ENCODE assay signal across 8 cellular contexts in the genomic region with DNA sequence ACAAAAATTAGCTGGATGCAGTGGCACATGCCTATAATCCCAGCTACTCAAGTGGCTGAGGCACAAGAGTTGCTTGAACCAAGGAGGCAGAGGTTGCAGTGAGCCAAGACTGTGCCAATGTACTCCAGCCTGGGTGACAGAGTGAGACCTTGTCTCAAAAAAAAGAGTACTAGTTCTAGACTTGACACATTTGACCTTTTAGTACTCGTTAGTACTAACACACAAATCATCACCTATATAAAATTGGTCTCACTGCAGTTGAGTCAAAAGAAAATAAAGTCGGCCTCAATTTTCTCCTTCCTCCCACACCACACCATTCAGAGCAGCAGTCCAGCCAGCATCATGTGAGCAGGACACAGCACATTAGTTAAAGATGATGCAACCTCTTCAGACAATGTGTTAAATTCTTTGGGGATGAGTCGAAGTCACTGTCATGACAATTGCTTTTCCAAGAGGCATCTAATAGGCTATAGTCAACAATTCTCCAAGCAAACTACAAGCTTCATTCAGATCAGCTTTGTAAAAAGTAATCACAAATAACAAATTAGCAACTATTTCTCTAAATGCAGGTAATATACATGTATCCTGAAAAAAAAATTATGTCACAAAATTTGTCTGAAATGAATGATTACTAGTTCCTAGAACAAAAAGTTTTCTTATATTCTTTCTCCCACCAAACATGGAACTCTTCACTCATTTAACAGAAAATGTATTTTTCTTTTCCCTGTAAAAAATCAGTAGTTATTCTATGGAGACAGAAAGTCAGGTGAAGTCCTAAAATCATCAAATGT. TPM values are rescaled to one million over a fixed set of nuclear protein-coding genes. Genes with fewer than 3 reads are reported as not detected.
DNase-seq lines count a peak whose midpoint lies in the region; ATAC-seq and TF ChIP-seq lines count a peak whose summit lies in the region.

No MANE protein-coding gene starts in this region.

- H3K27ac Mint-ChIP-seq in activated CD8-positive, alpha-beta T cell treated with anti-CD3 and anti-CD28 coated beads for 36 hours = peak overlapping the region; percentile 71
- no peak overlapping the region for H3K27ac Mint-ChIP-seq in activated CD8-positive, alpha-beta T cell treated with anti-CD3 and anti-CD28 coated beads, Interleukin-2, amount 10 ng/mL, durations not matched to agents 7 days and 5 days
- H3K27ac Mint-ChIP-seq in T-helper 17 cell = peak overlapping the region; percentile 53
- peak overlapping the region; percentile 82 for H3K27ac Mint-ChIP-seq in glutamatergic neuron (ENCODE audit: unreplicated experiment)

- H3K4me3 Mint-ChIP-seq in activated CD8-positive, alpha-beta T cell treated with anti-CD3 and anti-CD28 coated beads for 36 hours = no peak overlapping the region
- H3K4me3 Mint-ChIP-seq in activated CD8-positive, alpha-beta T cell treated with anti-CD3 and anti-CD28 coated beads, Interleukin-2, amount 10 ng/mL, durations not matched to agents 7 days and 5 days = no peak overlapping the region
- H3K4me3 Mint-ChIP-seq in T-helper 17 cell (no peak overlapping the region), glutamatergic neuron (ENCODE audit: unreplicated experiment) (no peak overlapping the region)

- CTCF ChIA-PET in activated CD8-positive, alpha-beta T cell treated with anti-CD3 and anti-CD28 coated beads for 36 hours (lab: Charles Lee) = interaction anchor here (1.1 kb wide), 1 partner anchor 10 kb away, joined by 3 read pairs; no protein-coding TSS in a partner anchor
- CTCF ChIA-PET in activated CD8-positive, alpha-beta T cell treated with anti-CD3 and anti-CD28 coated beads, Interleukin-2, amount 10 ng/mL, durations not matched to agents 7 days and 5 days (lab: Charles Lee) = interaction anchor here (1.8 kb wide), 1 partner anchor 11 kb away, joined by 4 read pairs; no protein-coding TSS in a partner anchor

- POLR2A ChIA-PET in activated CD8-positive, alpha-beta T cell treated with anti-CD3 and anti-CD28 coated beads for 36 hours (lab: Charles Lee) = no interaction called here
- POLR2A ChIA-PET in activated CD8-positive, alpha-beta T cell treated with anti-CD3 and anti-CD28 coated beads, Interleukin-2, amount 10 ng/mL, durations not matched to agents 7 days and 5 days (lab: Charles Lee) = no interaction called here

- DNase-seq in activated CD8-positive, alpha-beta T cell treated with anti-CD3 and anti-CD28 coated beads for 36 hours = peak; percentile 22
- no peak for DNase-seq in activated CD8-positive, alpha-beta T cell treated with anti-CD3 and anti-CD28 coated beads, Interleukin-2, amount 10 ng/mL, durations not matched to agents 7 days and 5 days
- no peak for DNase-seq in T-helper 17 cell
- DNase-seq in glutamatergic neuron = no peak
- peak; percentile 97 for DNase-seq in renal cortical epithelial cell (ENCODE audit: low read depth)
- DNase-seq in SKM-1 treated with dmso at 0.1 percent for 144 hours (lab: John Stamatoyannopoulos, UW; ENCODE audit: unreplicated experiment) = no peak

- no peaks in the 10 kb centered on the region for H3K27me3 Mint-ChIP-seq in activated CD8-positive, alpha-beta T cell treated with anti-CD3 and anti-CD28 coated beads for 36 hours
- no peaks in the 10 kb centered on the region for H3K27me3 Mint-ChIP-seq in activated CD8-positive, alpha-beta T cell treated with anti-CD3 and anti-CD28 coated beads, Interleukin-2, amount 10 ng/mL, durations not matched to agents 7 days and 5 days (ENCODE audit: low read depth)
- H3K27me3 Mint-ChIP-seq in T-helper 17 cell (no peaks in the 10 kb centered on the region), glutamatergic neuron (ENCODE audit: unreplicated experiment) (peaks cover 2% of the 10 kb centered on the region)

- peak; percentile 78 for ATAC-seq in activated CD8-positive, alpha-beta T cell treated with anti-CD3 and anti-CD28 coated beads for 36 hours
- ATAC-seq in activated CD8-positive, alpha-beta T cell treated with anti-CD3 and anti-CD28 coated beads, Interleukin-2, amount 10 ng/mL, durations not matched to agents 7 days and 5 days = no peak
- ATAC-seq in T-helper 17 cell (no peak), HG02571 (IDR thresholded peaks at IDR 0.05; ENCODE audit: unreplicated experiment) (no peak), GM21717 (IDR thresholded peaks at IDR 0.05; ENCODE audit: unreplicated experiment) (no peak)

- H3K36me3 Mint-ChIP-seq in activated CD8-positive, alpha-beta T cell treated with anti-CD3 and anti-CD28 coated beads for 36 hours (ENCODE audit: low read depth) = peaks cover 10% of the 10 kb centered on the region
- H3K36me3 Mint-ChIP-seq in activated CD8-positive, alpha-beta T cell treated with anti-CD3 and anti-CD28 coated beads, Interleukin-2, amount 10 ng/mL, durations not matched to agents 7 days and 5 days (ENCODE audit: low read depth) = peaks cover 19% of the 10 kb centered on the region
- H3K36me3 Mint-ChIP-seq in T-helper 17 cell (ENCODE audit: low read depth) (peaks cover 4% of the 10 kb centered on the region), glutamatergic neuron (ENCODE audit: unreplicated experiment) (peaks cover 4% of the 10 kb centered on the region)

- H3K9me3 Mint-ChIP-seq in activated CD8-positive, alpha-beta T cell treated with anti-CD3 and anti-CD28 coated beads for 36 hours = no peaks in the 10 kb centered on the region
- no peaks in the 10 kb centered on the region for H3K9me3 Mint-ChIP-seq in activated CD8-positive, alpha-beta T cell treated with anti-CD3 and anti-CD28 coated beads, Interleukin-2, amount 10 ng/mL, durations not matched to agents 7 days and 5 days (ENCODE audit: insufficient read depth)
- peaks cover 3% of the 10 kb centered on the region for H3K9me3 Mint-ChIP-seq in glutamatergic neuron (ENCODE audit: unreplicated experiment)

- peaks cover 19% of the 10 kb centered on the region for H3K4me1 Mint-ChIP-seq in activated CD8-positive, alpha-beta T cell treated with anti-CD3 and anti-CD28 coated beads for 36 hours (ENCODE audit: low read depth)
- H3K4me1 Mint-ChIP-seq in activated CD8-positive, alpha-beta T cell treated with anti-CD3 and anti-CD28 coated beads, Interleukin-2, amount 10 ng/mL, durations not matched to agents 7 days and 5 days (ENCODE audit: low read depth) = peaks cover 9% of the 10 kb centered on the region
- peaks cover 14% of the 10 kb centered on the region for H3K4me1 Mint-ChIP-seq in T-helper 17 cell
- peaks cover 4% of the 10 kb centered on the region for H3K4me1 Mint-ChIP-seq in glutamatergic neuron (ENCODE audit: low read depth, unreplicated experiment)

- intact Hi-C loops in activated CD8-positive, alpha-beta T cell treated with anti-CD3 and anti-CD28 coated beads for 36 hours (cut with micrococcal nuclease) = no loop called here

- no peaks in the 10 kb centered on the region for H3K9me3 ChIP-seq in T-helper 17 cell (ENCODE audit: control insufficient read depth, low read length, poor library complexity, severe bottlenecking)

- TF ChIP-seq CTCF in activated CD8-positive, alpha-beta T cell treated with anti-CD3 and anti-CD28 coated beads for 36 hours (IDR thresholded peaks at IDR 0.05) = no peak
- TF ChIP-seq CTCF in glutamatergic neuron (IDR thresholded peaks at IDR 0.05; ENCODE audit: partially characterized antibody, unreplicated experiment) = no peak

RNA-seq across cellular contexts. Expression of gene CLIP1, which starts 55.6 kb away (rescaled TPM):
- total RNA-seq in activated CD8-positive, alpha-beta T cell treated with anti-CD3 and anti-CD28 coated beads for 36 hours = 10 to 100 TPM; 29.4 to 32.4 TPM
- 10 to 100 TPM; 61.4 to 63.2 TPM for total RNA-seq in activated CD8-positive, alpha-beta T cell treated with anti-CD3 and anti-CD28 coated beads, Interleukin-2, amount 10 ng/mL, durations not matched to agents 7 days and 5 days
- 10 to 100 TPM; 72.4 to 81.1 TPM for total RNA-seq in T-helper 17 cell
- 65.7 TPM for total RNA-seq in glutamatergic neuron (ENCODE audit: unreplicated experiment)
- total RNA-seq in renal cortical epithelial cell = 38.6 and 76.7 TPM in 2 replicates

Comparison
In these comparisons a context has a peak if more than half of its experiments do, and no peak if none do; other contexts are left out.
1. DNase-seq: peak in activated CD8-positive, alpha-beta T cell treated with anti-CD3 and anti-CD28 coated beads for 36 hours (single experiment) and renal cortical epithelial cell (single experiment); none in activated CD8-positive, alpha-beta T cell treated with anti-CD3 and anti-CD28 coated beads, Interleukin-2, amount 10 ng/mL, durations not matched to agents 7 days and 5 days (single experiment), T-helper 17 cell (0 of 3), glutamatergic neuron (single experiment) and SKM-1 treated with dmso at 0.1 percent for 144 hours (single experiment).